In the genomic region with DNA sequence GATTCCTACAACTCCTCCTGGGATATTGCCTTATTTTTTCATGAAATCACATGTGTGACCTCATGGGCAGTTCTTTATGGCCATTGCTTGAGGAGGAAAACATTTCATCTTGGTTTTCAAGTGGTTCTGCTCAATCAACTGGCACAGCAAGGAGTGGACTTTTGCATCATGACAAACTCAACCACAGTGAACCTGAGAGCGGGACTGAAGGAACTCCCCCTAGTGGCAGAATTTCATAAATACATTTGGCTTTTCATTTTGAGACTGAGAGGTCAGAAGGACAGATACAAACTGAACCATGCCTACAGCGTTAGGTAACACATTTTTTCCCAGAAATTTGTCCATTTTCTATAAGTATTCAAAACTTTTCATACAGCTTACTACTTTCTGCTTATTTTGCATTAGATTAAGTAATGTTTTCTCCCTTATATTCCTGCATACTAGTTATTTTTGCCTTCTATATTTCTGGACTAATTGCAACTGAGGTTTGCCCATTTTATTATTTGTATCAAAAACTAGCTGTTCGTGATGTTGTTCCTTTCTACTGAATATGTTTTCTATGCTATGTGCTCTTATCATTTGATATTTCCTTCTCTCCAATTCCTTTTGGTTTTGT, we compare ENCODE assay signal across 9 cellular contexts. TPM values are rescaled to one million over a fixed set of nuclear protein-coding genes. Genes with fewer than 3 reads are reported as not detected.
DNase-seq lines count a peak whose midpoint lies in the region; ATAC-seq and TF ChIP-seq lines count a peak whose summit lies in the region.
"Had no signal": no experiment of that assay in that cellular context is flagged by ENCODE, and none has a peak within 500 bp of the region (broad histone marks: within the 10 kb centered on the region; RNA-seq: fewer than 3 reads in every experiment).

No MANE protein-coding gene starts in this region.

- H3K4me3 ChIP-seq in HL-60 (replicated peaks; ENCODE audit: insufficient read depth, low read length): no peak overlapping the region
- no peak overlapping the region for H3K4me3 ChIP-seq in OCI-LY7 (ENCODE audit: low read depth, low read length, poor library complexity, severe bottlenecking)
- no peak overlapping the region for H3K4me3 ChIP-seq in cardiac fibroblast (replicated peaks in 1 of 2; ENCODE audit: low read depth in 2 of 2, low read length in 2 of 2)
- no peak overlapping the region for H3K4me3 ChIP-seq in lower lobe of right lung
- H3K4me3 ChIP-seq in upper lobe of left lung: no peak overlapping the region
- H3K4me3 ChIP-seq: BLaER1 treated with 17β-estradiol and CSF1 and Interleukin-3, amounts not matched to agents 10 nM and 100 nM had no signal

- H4K20me1 ChIP-seq in OCI-LY7 (ENCODE audit: insufficient read depth, low read length): no peaks in the 10 kb centered on the region
- H4K20me1 ChIP-seq: BLaER1 treated with 17β-estradiol and CSF1 and Interleukin-3, amounts not matched to agents 10 nM and 100 nM had no signal

- H3K4me1 ChIP-seq in OCI-LY7 (ENCODE audit: insufficient read depth, low read length, poor library complexity, severe bottlenecking) (no peaks in the 10 kb centered on the region), lower lobe of right lung (no peaks in the 10 kb centered on the region), upper lobe of left lung (no peaks in the 10 kb centered on the region)

- BruUV-seq in OCI-LY7 (replicated peaks; lab: Mats Ljungman, UMichigan): no TSS peak

- no peaks in the 10 kb centered on the region for H3K9me3 ChIP-seq in OCI-LY7 (ENCODE audit: low read length)
- H3K9me3 ChIP-seq in lower lobe of right lung: no peaks in the 10 kb centered on the region
- H3K9me3 ChIP-seq in upper lobe of left lung: no peaks in the 10 kb centered on the region

- TF ChIP-seq EP300 in upper lobe of left lung (IDR thresholded peaks at IDR 0.05): no peak

- intact Hi-C loops in OCI-LY7 (cut with micrococcal nuclease; ENCODE audit: unreplicated experiment) (loop anchor here (5.0 kb wide), 1 partner anchor 142 kb away; no protein-coding TSS in a partner anchor), lower lobe of right lung (cut with DNase I) (no loop called here)

- H3K27ac ChIP-seq in HL-60 (replicated peaks) (no peak overlapping the region), OCI-LY7 (ENCODE audit: low read depth, low read length, poor library complexity, severe bottlenecking) (no peak overlapping the region), lower lobe of right lung (no peak overlapping the region), upper lobe of left lung (no peak overlapping the region)
- H3K27ac ChIP-seq: BLaER1 treated with 17β-estradiol and CSF1 and Interleukin-3, amounts not matched to agents 10 nM and 100 nM had no signal

- peak; percentile 64 for TF ChIP-seq CTCF in HL-60 (IDR thresholded peaks at IDR 0.05; ENCODE audit: insufficient read depth, low read length)
- peak; percentile 93 for TF ChIP-seq CTCF in OCI-LY7 (conservative IDR thresholded peaks at IDR 0.05; ENCODE audit: low read length)
- peak; percentile 72 for TF ChIP-seq CTCF in cardiac fibroblast (IDR thresholded peaks at IDR 0.05; ENCODE audit: low read depth, low read length)
- TF ChIP-seq CTCF in lower lobe of right lung (IDR thresholded peaks at IDR 0.05): peak; percentile 79
- TF ChIP-seq CTCF in upper lobe of left lung (IDR thresholded peaks at IDR 0.05): peak; percentile 53 to 67 (median 62)

- CTCF ChIA-PET in OCI-LY7 (lab: Charles Lee; ENCODE audit: unreplicated experiment): no interaction called here

- no peak overlapping the region for H2AFZ ChIP-seq in OCI-LY7 (ENCODE audit: low read length)

- ATAC-seq in lower lobe of right lung (peak; percentile 53 to 64), upper lobe of left lung (ENCODE audit: low FRiP score in 2 of 2) (peak in 1 of 2 donors; percentile 49), GM19397 (IDR thresholded peaks at IDR 0.05; ENCODE audit: unreplicated experiment) (no peak)

- H3K9me2 ChIP-seq in OCI-LY7 (ENCODE audit: insufficient read depth, low read length): no peaks in the 10 kb centered on the region

- 11 to 16% methylated on average over 3 of the region's 3 CpGs for WGBS in upper lobe of left lung, 2 donors

- peak; percentile 33 for DNase-seq in NCI-H1092 treated with DMSO at 0.1 percent for 48 hours (lab: John Stamatoyannopoulos, UW)
- no peak for DNase-seq in NCI-H1092 (lab: John Stamatoyannopoulos, UW)
- peak; percentile 56 to 70 for DNase-seq in HL-60 (ENCODE audit: low read depth in 1 of 2, low spot score in 1 of 2)
- DNase-seq in OCI-LY7 (ENCODE audit: low spot score): peak; percentile 66
- peak; percentile 67 to 71 for DNase-seq in cardiac fibroblast (ENCODE audit: low read depth in 2 of 2)
- no peak for DNase-seq in lower lobe of right lung
- DNase-seq in upper lobe of left lung: no peak

- no peaks in the 10 kb centered on the region for H3K27me3 ChIP-seq in HL-60 (ENCODE audit: insufficient read depth, poor library complexity, severe bottlenecking)
- peaks cover 4% of the 10 kb centered on the region for H3K27me3 ChIP-seq in lower lobe of right lung (ENCODE audit: low read depth)
- no peaks in the 10 kb centered on the region for H3K27me3 ChIP-seq in upper lobe of left lung
- H3K27me3 ChIP-seq: BLaER1 treated with 17β-estradiol and CSF1 and Interleukin-3, amounts not matched to agents 10 nM and 100 nM had no signal

- no peak overlapping the region for H3K4me2 ChIP-seq in OCI-LY7 (ENCODE audit: low read length)
- H3K4me2 ChIP-seq: BLaER1 treated with 17β-estradiol and CSF1 and Interleukin-3, amounts not matched to agents 10 nM and 100 nM had no signal

- TF ChIP-seq POLR2A in upper lobe of left lung (IDR thresholded peaks at IDR 0.05): no peak

- H3K36me3 ChIP-seq in OCI-LY7 (ENCODE audit: insufficient read depth, low read length) (no peaks in the 10 kb centered on the region), lower lobe of right lung (no peaks in the 10 kb centered on the region), upper lobe of left lung (no peaks in the 10 kb centered on the region)
- H3K36me3 ChIP-seq: BLaER1 treated with 17β-estradiol and CSF1 and Interleukin-3, amounts not matched to agents 10 nM and 100 nM had no signal

- no peaks in the 10 kb centered on the region for H3K79me2 ChIP-seq in OCI-LY7 (ENCODE audit: insufficient read depth, low read depth, low read length)

- POLR2A ChIA-PET in OCI-LY7 (lab: Charles Lee): no interaction called here

RNA-seq across cellular contexts. Expression of gene SIGLEC12, which starts 13.4 kb away (rescaled TPM):
- total RNA-seq in OCI-LY7 (2014; rRNA removed; shearing (Covaris generic)): not detected in 2 replicates
- not detected in 2 replicates for total RNA-seq in OCI-LY7 (2022)
- 5.9 TPM for total RNA-seq in lower lobe of right lung
- 1 to 10 TPM in 4 of 6 donors, under 1 TPM in 1, not detected in 1; 0.30 to 4.5 (median 3.3) TPM for total RNA-seq in upper lobe of left lung

RNA-seq across cellular contexts. Expression of gene SIGLEC6, which starts 16.5 kb away (rescaled TPM):
- total RNA-seq in OCI-LY7 (2014; rRNA removed; shearing (Covaris generic)): not detected in 2 replicates
- not detected in 2 replicates for total RNA-seq in OCI-LY7 (2022)
- 6.5 TPM for total RNA-seq in lower lobe of right lung
- total RNA-seq in upper lobe of left lung: 1 to 10 TPM in 3 of 6 donors, not detected in 3; 7.2 to 7.9 (median 7.8) TPM

RNA-seq across cellular contexts. Expression of gene CEACAM18, which starts 36.6 kb away (rescaled TPM):
- not detected in 2 replicates for total RNA-seq in OCI-LY7 (2014; rRNA removed; shearing (Covaris generic))
- total RNA-seq in OCI-LY7 (2022) (not detected in 2 replicates), lower lobe of right lung (not detected), upper lobe of left lung (not detected)

RNA-seq across cellular contexts. Expression of gene ZNF175, which starts 56.1 kb away (rescaled TPM):
- total RNA-seq in OCI-LY7 (2014; rRNA removed; shearing (Covaris generic)): 3.5 and 4.7 TPM in 2 replicates
- total RNA-seq in OCI-LY7 (2022): 10.4 and 13.4 TPM in 2 replicates
- total RNA-seq in lower lobe of right lung: 17.1 TPM
- 10 to 100 TPM in 4 of 6 donors, 1 to 10 TPM in 2; 5.3 to 23.3 (median 12.0) TPM for total RNA-seq in upper lobe of left lung

RNA-seq across cellular contexts. Expression of gene SIGLEC8, which starts 56.7 kb away (rescaled TPM):
- total RNA-seq in OCI-LY7 (2014; rRNA removed; shearing (Covaris generic)): not detected in 2 replicates
- not detected in 2 replicates for total RNA-seq in OCI-LY7 (2022)
- 3.0 TPM for total RNA-seq in lower lobe of right lung
- total RNA-seq in upper lobe of left lung: 1 to 10 TPM in 3 of 6 donors, under 1 TPM in 3; 0.78 to 4.2 (median 1.8) TPM

Comparison
In these comparisons a context has a peak if more than half of its experiments do, and no peak if none do; other contexts are left out.
1. DNase-seq: peak in NCI-H1092 treated with DMSO at 0.1 percent for 48 hours (single experiment), HL-60 (2 of 2), OCI-LY7 (single experiment) and cardiac fibroblast (2 of 2); none in NCI-H1092 (single experiment), lower lobe of right lung (single experiment) and upper lobe of left lung (0 of 2).
2. Peak in every context shown above with its lines, with median percentiles within 50 percentile points of each other: CTCF ChIP-seq.